In the genomic region with DNA sequence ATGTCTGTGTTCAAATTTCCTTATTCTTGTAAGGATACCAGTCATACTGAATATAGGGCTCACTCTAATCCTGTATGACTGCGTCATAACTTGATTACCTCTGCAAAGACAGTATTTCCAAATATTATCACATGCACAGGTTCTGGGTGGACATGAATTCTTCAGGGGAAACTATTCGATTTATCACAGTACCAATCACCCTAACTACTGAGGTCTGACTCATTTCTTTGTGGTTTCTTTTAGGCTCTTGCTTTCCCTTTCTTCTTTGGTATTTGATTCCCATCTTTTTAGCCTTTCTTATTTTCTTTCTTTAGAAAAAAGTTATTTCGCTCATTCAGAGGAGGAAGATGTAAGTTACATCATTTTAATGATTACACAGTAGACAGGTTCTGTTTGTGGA, we compare ENCODE assay signal across 31 cellular contexts. TPM values are rescaled to one million over a fixed set of nuclear protein-coding genes. Genes with fewer than 3 reads are reported as not detected.
A peak's percentile ranks its signal among the peaks of the same experiment; 100 is the strongest.
DNase-seq lines count a peak whose midpoint lies in the region; TF ChIP-seq lines count a peak whose summit lies in the region.
"Had no signal": no experiment of that assay in that cellular context is flagged by ENCODE, and none has a peak within 500 bp of the region (broad histone marks: within the 10 kb centered on the region; RNA-seq: fewer than 3 reads in every experiment).

No MANE protein-coding gene starts in this region.

- H3K4me1 Mint-ChIP-seq in CD8-positive, alpha-beta memory T cell = no peaks in the 10 kb centered on the region
- H3K4me1 Mint-ChIP-seq: activated CD4-positive, alpha-beta T cell treated with anti-CD3 and anti-CD28 coated beads for 36 hours; activated naive CD8-positive, alpha-beta T cell treated with anti-CD3 and anti-CD28 coated beads, Interleukin-2, amount 50 U/mL, for 24 hours had no signal

- no peak overlapping the region for H3K4me3 Mint-ChIP-seq in CD8-positive, alpha-beta memory T cell
- H3K4me3 Mint-ChIP-seq: activated CD4-positive, alpha-beta T cell treated with anti-CD3 and anti-CD28 coated beads for 36 hours; activated naive CD8-positive, alpha-beta T cell treated with anti-CD3 and anti-CD28 coated beads, Interleukin-2, amount 50 U/mL, for 24 hours; activated T-cell treated with anti-CD3 and anti-CD28 coated beads, Interleukin-2, amount 50 U/mL, for 24 hours; dendritic cell treated with granulocyte-macrophage colony-stimulating factor and Interleukin-4, amounts not matched to agents 40 ng/mL and 50 ng/mL, for 4 days; HFFc6; T-helper 1 cell treated with Interleukin-12 subunit alpha and Interleukin-12 subunit beta and Interleukin-4 antibody, amounts not matched to agents 30 μg/mL and 1 μg/mL, for 36 hours had no signal

- H3K36me3 ChIP-seq in CD8-positive, alpha-beta memory T cell (ENCODE audit: insufficient read depth, low read length) = no peaks in the 10 kb centered on the region
- H3K36me3 ChIP-seq: BLaER1 treated with 17β-estradiol and CSF1 and Interleukin-3, amounts not matched to agents 10 nM and 100 nM; neutrophil; Peyer's patch; upper lobe of right lung had no signal

- H3K4me1 ChIP-seq in CD8-positive, alpha-beta memory T cell (ENCODE audit: insufficient read depth, low read length) = no peaks in the 10 kb centered on the region
- H3K4me1 ChIP-seq: A549; BLaER1 treated with 17β-estradiol and CSF1 and Interleukin-3, amounts not matched to agents 10 nM and 100 nM; Peyer's patch; upper lobe of right lung had no signal

- DNase-seq in AG08395 (ENCODE audit: low spot score) = peak; percentile 33
- peak; percentile 11 for DNase-seq in HPDE6-E6E7 (ENCODE audit: extremely low spot score)
- peak; percentile 71 for DNase-seq in amniotic epithelial cell (ENCODE audit: low read depth)
- peak; percentile 31 for DNase-seq in fibroblast of pulmonary artery (ENCODE audit: low read depth)
- no peak for DNase-seq in NCI-H526 (lab: John Stamatoyannopoulos, UW)
- no peak for DNase-seq in HuH-7.5 (ENCODE audit: low spot score)
- DNase-seq in UCSD-AML1 (lab: John Stamatoyannopoulos, UW; ENCODE audit: unreplicated experiment) = no peak
- no peak for DNase-seq in CD8-positive, alpha-beta memory T cell
- DNase-seq: activated CD4-positive, alpha-beta T cell treated with anti-CD3 and anti-CD28 coated beads for 36 hours; activated gamma-delta T cell treated with Interleukin-2 at 50 U/mL for 16 hours; activated naive CD8-positive, alpha-beta T cell treated with anti-CD3 and anti-CD28 coated beads, Interleukin-2, amount 50 U/mL, for 24 hours; activated T-cell treated with anti-CD3 and anti-CD28 coated beads, Interleukin-2, amount 50 U/mL, for 24 hours; DMS79 treated with DMSO at 0.1 percent for 48 hours; head of caudate nucleus; HFFc6; left colon; mesendoderm; NCI-H510A treated with DMSO at 0.1 percent for 48 hours; NK-92 treated with Interleukin-12 subunit alpha and Interleukin-12 subunit beta, amount 100 ng/mL, for 24 hours; Peyer's patch; stimulated activated CD4-positive, alpha-beta T cell treated with anti-CD3 and anti-CD28 coated beads, Interleukin-2, amount 100 ng/mL, for 24 hours; substantia nigra; upper lobe of right lung had no signal

- POLR2A ChIA-PET in CD8-positive, alpha-beta memory T cell (lab: Charles Lee) = no interaction called here

- no peak overlapping the region for H3K4me3 ChIP-seq in fibroblast of pulmonary artery (replicated peaks; ENCODE audit: low read depth, low read length)
- H3K4me3 ChIP-seq in CD8-positive, alpha-beta memory T cell (ENCODE audit: low read length) = no peak overlapping the region
- H3K4me3 ChIP-seq: A549; BLaER1 treated with 17β-estradiol and CSF1 and Interleukin-3, amounts not matched to agents 10 nM and 100 nM; Peyer's patch; smooth muscle cell; upper lobe of right lung had no signal

- TF ChIP-seq CTCF in fibroblast of pulmonary artery (IDR thresholded peaks at IDR 0.05; ENCODE audit: low read length, missing control alignments) = no peak

- no peaks in the 10 kb centered on the region for H3K27me3 ChIP-seq in CD8-positive, alpha-beta memory T cell (ENCODE audit: insufficient read depth, low read length, poor library complexity, severe bottlenecking)
- H3K27me3 ChIP-seq: BLaER1 treated with 17β-estradiol and CSF1 and Interleukin-3, amounts not matched to agents 10 nM and 100 nM; neutrophil; Peyer's patch; upper lobe of right lung had no signal

- no peaks in the 10 kb centered on the region for H3K36me3 Mint-ChIP-seq in CD8-positive, alpha-beta memory T cell

- no peak overlapping the region for H3K27ac ChIP-seq in CD8-positive, alpha-beta memory T cell (ENCODE audit: low read depth, low read length)
- H3K27ac ChIP-seq: A549; BLaER1 treated with 17β-estradiol and CSF1 and Interleukin-3, amounts not matched to agents 10 nM and 100 nM; KMS-11; neutrophil; Peyer's patch; upper lobe of right lung had no signal

- H3K27me3 Mint-ChIP-seq in CD8-positive, alpha-beta memory T cell = no peaks in the 10 kb centered on the region
- H3K27me3 Mint-ChIP-seq: activated CD4-positive, alpha-beta T cell treated with anti-CD3 and anti-CD28 coated beads for 36 hours; activated naive CD8-positive, alpha-beta T cell treated with anti-CD3 and anti-CD28 coated beads, Interleukin-2, amount 50 U/mL, for 24 hours; activated T-cell treated with anti-CD3 and anti-CD28 coated beads, Interleukin-2, amount 50 U/mL, for 24 hours; dendritic cell treated with granulocyte-macrophage colony-stimulating factor and Interleukin-4, amounts not matched to agents 40 ng/mL and 50 ng/mL, for 4 days had no signal

- H3K9me3 ChIP-seq in CD8-positive, alpha-beta memory T cell (ENCODE audit: low read length) = no peaks in the 10 kb centered on the region
- H3K9me3 ChIP-seq: A549; BLaER1 treated with 17β-estradiol and CSF1 and Interleukin-3, amounts not matched to agents 10 nM and 100 nM; neutrophil; Peyer's patch; upper lobe of right lung had no signal

- H3K27ac Mint-ChIP-seq in CD8-positive, alpha-beta memory T cell = no peak overlapping the region
- H3K27ac Mint-ChIP-seq: activated CD4-positive, alpha-beta T cell treated with anti-CD3 and anti-CD28 coated beads for 36 hours; activated naive CD8-positive, alpha-beta T cell treated with anti-CD3 and anti-CD28 coated beads, Interleukin-2, amount 50 U/mL, for 24 hours; activated T-cell treated with anti-CD3 and anti-CD28 coated beads, Interleukin-2, amount 50 U/mL, for 24 hours; dendritic cell treated with granulocyte-macrophage colony-stimulating factor and Interleukin-4, amounts not matched to agents 40 ng/mL and 50 ng/mL, for 4 days; HFFc6; T-helper 1 cell treated with Interleukin-12 subunit alpha and Interleukin-12 subunit beta and Interleukin-4 antibody, amounts not matched to agents 30 μg/mL and 1 μg/mL, for 36 hours had no signal

- CTCF ChIA-PET in CD8-positive, alpha-beta memory T cell (lab: Charles Lee) = no interaction called here

- peaks cover 0 to 4% (median 0%) of the 10 kb centered on the region in 5 donors for H3K9me3 Mint-ChIP-seq in CD8-positive, alpha-beta memory T cell
- H3K9me3 Mint-ChIP-seq: activated T-cell treated with anti-CD3 and anti-CD28 coated beads, Interleukin-2, amount 50 U/mL, for 24 hours; dendritic cell treated with granulocyte-macrophage colony-stimulating factor and Interleukin-4, amounts not matched to agents 40 ng/mL and 50 ng/mL, for 4 days; HFFc6; T-helper 1 cell treated with Interleukin-12 subunit alpha and Interleukin-12 subunit beta and Interleukin-4 antibody, amounts not matched to agents 30 μg/mL and 1 μg/mL, for 36 hours had no signal

RNA-seq across cellular contexts. Expression of a gene that starts 40.3 kb away (rescaled TPM):
- not detected for total RNA-seq in CD8-positive, alpha-beta memory T cell
- not detected for polyA plus RNA-seq in CD8-positive, alpha-beta memory T cell
- total RNA-seq: activated CD4-positive, alpha-beta T cell treated with anti-CD3 and anti-CD28 coated beads for 36 hours; activated CD8-positive, alpha-beta memory T cell treated with anti-CD3 and anti-CD28 coated beads for 36 hours had no signal

Comparison
In these comparisons a context has a peak if more than half of its experiments do, and no peak if none do; other contexts are left out.
1. DNase-seq: peak in AG08395 (single experiment), HPDE6-E6E7 (single experiment), amniotic epithelial cell (single experiment) and fibroblast of pulmonary artery (single experiment); none in NCI-H526 (0 of 2), HuH-7.5 (single experiment), UCSD-AML1 (single experiment) and CD8-positive, alpha-beta memory T cell (0 of 5).